17 cellular contexts compared by ENCODE assay signal in the genomic region with DNA sequence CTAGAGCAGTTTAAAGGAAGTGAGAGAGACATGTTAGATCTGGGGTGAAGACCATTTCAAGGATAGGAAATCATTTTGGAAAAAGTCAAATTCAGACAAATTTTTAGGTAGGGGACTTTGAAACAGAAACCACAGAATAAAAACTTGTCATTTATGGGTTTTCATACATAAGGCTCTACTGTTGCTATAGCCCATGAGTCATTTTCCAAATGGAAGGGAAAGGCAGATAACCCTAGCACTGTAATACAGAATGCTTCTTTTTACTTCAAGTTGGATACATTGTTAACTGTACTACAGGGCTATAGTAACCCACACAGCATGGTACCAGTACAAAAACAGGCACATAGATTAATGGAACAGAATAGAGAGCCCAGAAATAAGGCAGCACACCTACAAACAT.
DNase-seq lines count a peak whose midpoint lies in the region; ATAC-seq and TF ChIP-seq lines count a peak whose summit lies in the region.
"Had no signal": no experiment of that assay in that cellular context is flagged by ENCODE, and none has a peak within 500 bp of the region (broad histone marks: within the 10 kb centered on the region; RNA-seq: fewer than 3 reads in every experiment).

No MANE protein-coding gene starts in this region.

- H3K27ac ChIP-seq in brain microvascular endothelial cell, result no peak overlapping the region
- H3K27ac ChIP-seq: 22Rv1 had no signal

- H3K4me3 ChIP-seq in brain microvascular endothelial cell (ENCODE audit: low read depth, low read length) (no peak overlapping the region), foreskin fibroblast (ENCODE audit: low read depth in 1 of 2, low read length in 2 of 2) (no peak overlapping the region)
- H3K4me3 ChIP-seq: GM23338 had no signal

- ATAC-seq in HG02759 (IDR thresholded peaks at IDR 0.05; ENCODE audit: unreplicated experiment) (no peak), HG03521 (IDR thresholded peaks at IDR 0.05; ENCODE audit: unreplicated experiment) (no peak)
- ATAC-seq in activated naive CD8-positive, alpha-beta T cell treated with anti-CD3 and anti-CD28 coated beads, Interleukin-2, amount 50 U/mL, for 24 hours, result no peak
- ATAC-seq: CD8-positive, alpha-beta T cell; GM23338 had no signal

- H3K9me3 Mint-ChIP-seq in activated CD4-positive, alpha-beta T cell treated with anti-CD3 and anti-CD28 coated beads, Interleukin-2, amount 10 ng/mL, durations not matched to agents 24 days and 14 days, result no peaks in the 10 kb centered on the region
- H3K9me3 Mint-ChIP-seq in activated naive CD8-positive, alpha-beta T cell treated with anti-CD3 and anti-CD28 coated beads, Interleukin-2, amount 50 U/mL, for 24 hours, result no peaks in the 10 kb centered on the region
- H3K9me3 Mint-ChIP-seq: CD8-positive, alpha-beta T cell; GM23338 had no signal

- H3K27me3 ChIP-seq in brain microvascular endothelial cell (replicated peaks), result no peaks in the 10 kb centered on the region

- no peaks in the 10 kb centered on the region for H3K4me1 Mint-ChIP-seq in activated CD4-positive, alpha-beta T cell treated with anti-CD3 and anti-CD28 coated beads, Interleukin-2, amount 10 ng/mL, durations not matched to agents 24 days and 14 days
- H3K4me1 Mint-ChIP-seq in activated naive CD8-positive, alpha-beta T cell treated with anti-CD3 and anti-CD28 coated beads, Interleukin-2, amount 50 U/mL, for 24 hours, result no peaks in the 10 kb centered on the region
- H3K4me1 Mint-ChIP-seq: CD14-positive monocyte had no signal

- H3K27me3 Mint-ChIP-seq in activated CD4-positive, alpha-beta T cell treated with anti-CD3 and anti-CD28 coated beads, Interleukin-2, amount 10 ng/mL, durations not matched to agents 24 days and 14 days, result no peaks in the 10 kb centered on the region
- peaks cover 1% of the 10 kb centered on the region for H3K27me3 Mint-ChIP-seq in activated naive CD8-positive, alpha-beta T cell treated with anti-CD3 and anti-CD28 coated beads, Interleukin-2, amount 50 U/mL, for 24 hours

- peak; percentile 8 for DNase-seq in activated CD4-positive, alpha-beta T cell treated with anti-CD3 and anti-CD28 coated beads, Interleukin-2, amount 10 ng/mL, durations not matched to agents 24 days and 14 days
- no peak for DNase-seq in activated CD4-positive, alpha-beta T cell treated with anti-CD3 and anti-CD28 coated beads for 48 hours
- DNase-seq in brain microvascular endothelial cell, result peak; percentile 35
- peak; percentile 13 to 53 for DNase-seq in foreskin fibroblast
- no peak for DNase-seq in activated naive CD8-positive, alpha-beta T cell treated with anti-CD3 and anti-CD28 coated beads, Interleukin-2, amount 50 U/mL, for 24 hours
- DNase-seq in LoVo (ENCODE audit: low spot score), result no peak
- DNase-seq: CD8-positive, alpha-beta T cell; COR-L47; DMS153; DMS79 treated with DMSO at 0.1 percent for 48 hours; GF-D8; H7 had no signal

- H3K36me3 Mint-ChIP-seq in activated CD4-positive, alpha-beta T cell treated with anti-CD3 and anti-CD28 coated beads, Interleukin-2, amount 10 ng/mL, durations not matched to agents 24 days and 14 days (ENCODE audit: low read depth), result no peaks in the 10 kb centered on the region
- no peaks in the 10 kb centered on the region for H3K36me3 Mint-ChIP-seq in activated naive CD8-positive, alpha-beta T cell treated with anti-CD3 and anti-CD28 coated beads, Interleukin-2, amount 50 U/mL, for 24 hours (ENCODE audit: low read depth)
- H3K36me3 Mint-ChIP-seq: CD14-positive monocyte; CD8-positive, alpha-beta T cell had no signal

- TF ChIP-seq CTCF in brain microvascular endothelial cell (IDR thresholded peaks at IDR 0.05; ENCODE audit: low read depth, low read length, missing control alignments) (no peak), foreskin fibroblast (IDR thresholded peaks at IDR 0.05; ENCODE audit: low read depth, low read length) (no peak)

- no peak overlapping the region for H3K27ac Mint-ChIP-seq in activated CD4-positive, alpha-beta T cell treated with anti-CD3 and anti-CD28 coated beads, Interleukin-2, amount 10 ng/mL, durations not matched to agents 24 days and 14 days
- H3K27ac Mint-ChIP-seq in activated naive CD8-positive, alpha-beta T cell treated with anti-CD3 and anti-CD28 coated beads, Interleukin-2, amount 50 U/mL, for 24 hours, result no peak overlapping the region
- H3K27ac Mint-ChIP-seq: CD14-positive monocyte; CD8-positive, alpha-beta T cell; GM23338 had no signal

- no peak overlapping the region for H3K4me3 Mint-ChIP-seq in activated CD4-positive, alpha-beta T cell treated with anti-CD3 and anti-CD28 coated beads, Interleukin-2, amount 10 ng/mL, durations not matched to agents 24 days and 14 days
- no peak overlapping the region for H3K4me3 Mint-ChIP-seq in activated naive CD8-positive, alpha-beta T cell treated with anti-CD3 and anti-CD28 coated beads, Interleukin-2, amount 50 U/mL, for 24 hours
- H3K4me3 Mint-ChIP-seq: CD14-positive monocyte; CD8-positive, alpha-beta T cell; GM23338 had no signal

- intact Hi-C loops in activated CD4-positive, alpha-beta T cell treated with anti-CD3 and anti-CD28 coated beads, Interleukin-2, amount 10 ng/mL, durations not matched to agents 24 days and 14 days (cut with micrococcal nuclease), result no loop called here

- no peaks in the 10 kb centered on the region for H3K36me3 ChIP-seq in brain microvascular endothelial cell (replicated peaks)

- in situ Hi-C loops in brain microvascular endothelial cell (cut with HindIII; ENCODE audit: low pct_ligation_motif_present, low sequenced_read_pairs), result no loop called here

Comparison
In these comparisons a context has a peak if more than half of its experiments do, and no peak if none do; other contexts are left out.
1. DNase-seq: peak in activated CD4-positive, alpha-beta T cell treated with anti-CD3 and anti-CD28 coated beads, Interleukin-2, amount 10 ng/mL, durations not matched to agents 24 days and 14 days (single experiment), brain microvascular endothelial cell (single experiment) and foreskin fibroblast (2 of 2); none in activated CD4-positive, alpha-beta T cell treated with anti-CD3 and anti-CD28 coated beads for 48 hours (single experiment), activated naive CD8-positive, alpha-beta T cell treated with anti-CD3 and anti-CD28 coated beads, Interleukin-2, amount 50 U/mL, for 24 hours (single experiment) and LoVo (single experiment).